Comparison of ENCODE assay signal across 15 cellular contexts in the genomic region with DNA sequence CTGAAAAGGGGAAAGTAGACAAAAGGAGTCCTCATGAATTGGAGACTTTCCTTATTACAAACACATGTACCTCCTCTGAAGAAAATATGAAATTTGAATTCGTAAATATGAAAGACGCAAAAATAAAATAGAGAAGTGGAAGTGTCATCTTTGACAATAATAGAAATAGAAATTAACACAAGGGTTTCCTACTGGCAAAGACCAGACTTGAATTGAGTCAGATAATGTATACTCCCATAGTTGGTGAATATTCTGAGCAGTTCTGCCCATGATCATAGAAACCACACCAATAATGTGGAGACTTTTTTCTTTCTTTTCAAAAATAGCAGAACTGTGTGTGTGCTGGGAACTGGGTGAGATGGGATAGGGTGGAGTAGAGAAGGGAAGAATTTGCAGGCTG.
A peak's percentile ranks its signal among the peaks of the same experiment; 100 is the strongest.
DNase-seq lines count a peak whose midpoint lies in the region; ATAC-seq, FAIRE-seq and TF ChIP-seq lines count a peak whose summit lies in the region.
"Had no signal": no experiment of that assay in that cellular context is flagged by ENCODE, and none has a peak within 500 bp of the region (broad histone marks: within the 10 kb centered on the region; RNA-seq: fewer than 3 reads in every experiment).

No MANE protein-coding gene starts in this region.

- in situ Hi-C loops in KBM-7 (cut with MboI; ENCODE audit: low pct_unique_long_range_greater_than_20kb, low sequenced_read_pairs) = no loop called here

- H3K9me3 Mint-ChIP-seq in CD4-positive, alpha-beta memory T cell = peaks cover 0 to 2% (median 0%) of the 10 kb centered on the region in 8 donors

- no peaks in the 10 kb centered on the region for H3K4me1 ChIP-seq in gastroesophageal sphincter
- H3K4me1 ChIP-seq in CD4-positive, alpha-beta memory T cell (ENCODE audit: insufficient read depth, low read length) = no peaks in the 10 kb centered on the region
- H3K4me1 ChIP-seq: lower lobe of right lung had no signal

- TF ChIP-seq EP300 in gastroesophageal sphincter (IDR thresholded peaks at IDR 0.05) = no peak

- intact Hi-C loops in CD4-positive, alpha-beta memory T cell (cut with micrococcal nuclease) = no loop called here

- TF ChIP-seq CTCF in GM10266 (IDR thresholded peaks at IDR 0.05; ENCODE audit: control insufficient read depth, insufficient read depth, low read depth, missing control alignments) (no peak), gastroesophageal sphincter (IDR thresholded peaks at IDR 0.05) (no peak)

- H3K27ac ChIP-seq in gastroesophageal sphincter = no peak overlapping the region
- H3K27ac ChIP-seq in CD4-positive, alpha-beta memory T cell (ENCODE audit: low read depth, low read length) = no peak overlapping the region
- H3K27ac ChIP-seq: coronary artery, lower lobe of right lung, thoracic aorta had no signal

- no peaks in the 10 kb centered on the region for H3K36me3 Mint-ChIP-seq in CD4-positive, alpha-beta memory T cell
- H3K36me3 Mint-ChIP-seq: activated naive CD8-positive, alpha-beta T cell had no signal

- peak; percentile 40 for DNase-seq in GM10266 (ENCODE audit: extremely low spot score)
- no peak for DNase-seq in CD4-positive, alpha-beta memory T cell
- DNase-seq in H54 (ENCODE audit: insufficient read length, low spot score) = no peak
- no peak for DNase-seq in KBM-7
- DNase-seq: activated CD4-positive, alpha-beta T cell treated with anti-CD3 and anti-CD28 coated beads, Interleukin-2, amount 50 U/mL, for 48 hours; lower lobe of right lung; MG63; NCI-H524 treated with DMSO at 0.1 percent for 48 hours had no signal

- FAIRE-seq in H54 (lab: Jason Lieb, UNC) = no peak

- H3K27me3 Mint-ChIP-seq in CD4-positive, alpha-beta memory T cell = peaks cover 1 to 2% of the 10 kb centered on the region in 2 donors

- H3K27me3 ChIP-seq in gastroesophageal sphincter = no peaks in the 10 kb centered on the region
- no peaks in the 10 kb centered on the region for H3K27me3 ChIP-seq in CD4-positive, alpha-beta memory T cell (ENCODE audit: insufficient read depth, low read length)
- H3K27me3 ChIP-seq: MG63 had no signal

- H3K27ac Mint-ChIP-seq in CD4-positive, alpha-beta memory T cell = no peak overlapping the region
- H3K27ac Mint-ChIP-seq: activated naive CD8-positive, alpha-beta T cell had no signal

- WGBS in gastroesophageal sphincter (ENCODE audit: low coverage in 1 of 2), 2 donors = 85 to 88% methylated on average over 2 of the region's 2 CpGs

- TF ChIP-seq POLR2A in gastroesophageal sphincter (IDR thresholded peaks at IDR 0.05) (no peak), H54 (IDR thresholded peaks at IDR 0.05; ENCODE audit: low read depth, low read length) (no peak)

- no peak overlapping the region for H3K4me3 ChIP-seq in gastroesophageal sphincter
- H3K4me3 ChIP-seq in CD4-positive, alpha-beta memory T cell (ENCODE audit: low read length in 2 of 2) = no peak overlapping the region
- H3K4me3 ChIP-seq: coronary artery, lower lobe of right lung, MG63, thoracic aorta had no signal

- H3K4me1 Mint-ChIP-seq in CD4-positive, alpha-beta memory T cell = no peaks in the 10 kb centered on the region

- POLR2A ChIA-PET in CD4-positive, alpha-beta memory T cell (lab: Charles Lee; ENCODE audit: partially characterized antibody) = no interaction called here

- no peak overlapping the region for H3K4me3 Mint-ChIP-seq in CD4-positive, alpha-beta memory T cell
- H3K4me3 Mint-ChIP-seq: activated naive CD8-positive, alpha-beta T cell had no signal

- CTCF ChIA-PET in CD4-positive, alpha-beta memory T cell (lab: Charles Lee; ENCODE audit: partially characterized antibody) = no interaction called here

- ATAC-seq in GM19324 (IDR thresholded peaks at IDR 0.05; ENCODE audit: low FRiP score, unreplicated experiment) (peak; percentile 90), HG02623 (IDR thresholded peaks at IDR 0.05; ENCODE audit: unreplicated experiment) (peak; percentile 93), HG03354 (IDR thresholded peaks at IDR 0.05; ENCODE audit: poor library complexity, severe bottlenecking, unreplicated experiment) (peak; percentile 90), gastroesophageal sphincter (no peak)
- ATAC-seq: lower lobe of right lung had no signal

- H3K9me3 ChIP-seq in gastroesophageal sphincter = no peaks in the 10 kb centered on the region
- H3K9me3 ChIP-seq in CD4-positive, alpha-beta memory T cell (ENCODE audit: control insufficient read depth in 1 of 2, low read length in 2 of 2) = no peaks in the 10 kb centered on the region
- H3K9me3 ChIP-seq: lower lobe of right lung, MG63, thoracic aorta had no signal

- H3K36me3 ChIP-seq in gastroesophageal sphincter = no peaks in the 10 kb centered on the region
- H3K36me3 ChIP-seq in CD4-positive, alpha-beta memory T cell (ENCODE audit: insufficient read depth, low read length) = no peaks in the 10 kb centered on the region
- H3K36me3 ChIP-seq: lower lobe of right lung, MG63, thoracic aorta had no signal
